8 cellular contexts compared by ENCODE assay signal in genomic region chr19:47600246-47601179, GRCh38. TPM values are rescaled to one million over a fixed set of nuclear protein-coding genes. Genes with fewer than 3 reads are reported as not detected.
DNase-seq lines count a peak whose midpoint lies in the region; ATAC-seq, FAIRE-seq and TF ChIP-seq lines count a peak whose summit lies in the region.

No MANE protein-coding gene starts in this region.

- H3K79me1 ChIP-seq in trophoblast cell (ENCODE audit: low read length): peaks cover 7% of the 10 kb centered on the region

- no peak overlapping the region for H2AK5ac ChIP-seq in trophoblast cell (ENCODE audit: low read length)

- H3K27me3 ChIP-seq in adipocyte (replicated peaks; ENCODE audit: control insufficient read depth, insufficient read depth, low read length) (no peaks in the 10 kb centered on the region), trophoblast cell (ENCODE audit: insufficient read depth, low read length) (no peaks in the 10 kb centered on the region), transverse colon (no peaks in the 10 kb centered on the region)

- H3K36me3 ChIP-seq in adipocyte (ENCODE audit: control insufficient read depth, insufficient read depth, low read length, severe bottlenecking): no peaks in the 10 kb centered on the region
- H3K36me3 ChIP-seq in trophoblast cell (ENCODE audit: control insufficient read depth in 1 of 2, insufficient read depth in 2 of 2, low read length in 2 of 2): no peaks in the 10 kb centered on the region
- H3K36me3 ChIP-seq in transverse colon: no peaks in the 10 kb centered on the region

- H4K91ac ChIP-seq in trophoblast cell (ENCODE audit: low read depth, low read length): peak overlapping the region; percentile 67

- peak overlapping the region; percentile 94 for H3K9ac ChIP-seq in adipocyte (ENCODE audit: low read length)
- peak overlapping the region; percentile 85 for H3K9ac ChIP-seq in trophoblast cell (ENCODE audit: low read length)

- intact Hi-C loops in cardiac septum (cut with DNase I): loop anchor here (1.0 kb wide), 2 partner anchors 8 to 85 kb away; partner anchors contain the start of gene NAPA
- intact Hi-C loops in transverse colon (cut with DNase I; ENCODE audit: low total_unique reads): no loop called here

- TF ChIP-seq POLR2A in GM12891 (IDR thresholded peaks at IDR 0.05; ENCODE audit: low read depth, low read length): peak; percentile 78
- TF ChIP-seq POLR2A in transverse colon (IDR thresholded peaks at IDR 0.05): peak; percentile 92

- peak overlapping the region; percentile 20 for H3K18ac ChIP-seq in trophoblast cell (ENCODE audit: low read length)

- H2BK12ac ChIP-seq in trophoblast cell (ENCODE audit: low read length): no peak overlapping the region

- DNase-seq in GM12891 (ENCODE audit: insufficient read length, low spot score) (peak; percentile 99), NCI-H1417 treated with DMSO at 0.1 percent for 48 hours (lab: John Stamatoyannopoulos, UW) (peak; percentile 76), SW 1271 (lab: John Stamatoyannopoulos, UW) (peak; percentile 90 to 95), adipocyte (ENCODE audit: low read depth) (peak; percentile 100), cardiac septum (ENCODE audit: low spot score) (peak; percentile 100), trophoblast cell (peak; percentile 99 to 100), transverse colon (peak; percentile 100)

- peak overlapping the region; percentile 63 for H3K27ac ChIP-seq in trophoblast cell (ENCODE audit: low read depth, low read length)
- H3K27ac ChIP-seq in transverse colon: peak overlapping the region; percentile 89 to 96 (median 94)

- in situ Hi-C loops in transverse colon (cut with MboI; ENCODE audit: low pct_ligation_motif_present in 1 of 4, low pct_unique_long_range_greater_than_20kb in 1 of 4, low sequenced_read_pairs in 3 of 4): loop anchor here in 1 of 4 donors (10.0 kb wide), 1 partner anchor 86 kb away; the partner anchor contains the start of gene NAPA

- peak; percentile 95 for ATAC-seq in HG02798 (IDR thresholded peaks at IDR 0.05; ENCODE audit: poor library complexity, unreplicated experiment)

- no peak overlapping the region for H3K23ac ChIP-seq in trophoblast cell (ENCODE audit: low read length)

- H3K4me3 ChIP-seq in adipocyte (ENCODE audit: low read length) (peak overlapping the region; percentile 91), trophoblast cell (ENCODE audit: low read depth, low read length) (peak overlapping the region; percentile 73), transverse colon (peak overlapping the region; percentile 28 to 78 (median 40))

- H3K14ac ChIP-seq in trophoblast cell (ENCODE audit: low read length): peak overlapping the region; percentile 14

- no peak overlapping the region for H3K4ac ChIP-seq in trophoblast cell (ENCODE audit: low read depth, low read length)

- peak overlapping the region; percentile 43 for H2AFZ ChIP-seq in trophoblast cell (ENCODE audit: insufficient read depth, low read length, poor library complexity)

- H3K4me1 ChIP-seq in adipocyte (ENCODE audit: control insufficient read depth, insufficient read depth, low read length): peaks cover 17% of the 10 kb centered on the region
- H3K4me1 ChIP-seq in trophoblast cell (ENCODE audit: control insufficient read depth in 1 of 2, insufficient read depth in 2 of 2, low read length in 2 of 2): peaks cover 4 to 10% of the 10 kb centered on the region in 2 experiments
- H3K4me1 ChIP-seq in transverse colon: peaks cover 5 to 33% (median 20%) of the 10 kb centered on the region in 4 donors

- no peaks in the 10 kb centered on the region for H3K79me2 ChIP-seq in trophoblast cell (ENCODE audit: control insufficient read depth, insufficient read depth, low read length, poor library complexity)

- FAIRE-seq in GM12891 (lab: Jason Lieb, UNC): peak; percentile 97

- peak overlapping the region; percentile 76 for H3K4me2 ChIP-seq in trophoblast cell (ENCODE audit: low read length)

- WGBS in trophoblast cell (ENCODE audit: extremely low coverage, insufficient coverage, insufficient read length): no CpG with 5 or more reads among the region's 77 CpGs
- WGBS in transverse colon (ENCODE audit: low coverage in 1 of 2), 2 donors: 0 to 5% methylated on average over 3 to 64 of the region's 77 CpGs

- no peaks in the 10 kb centered on the region for H3K9me3 ChIP-seq in adipocyte (ENCODE audit: control insufficient read depth, low read length)
- H3K9me3 ChIP-seq in trophoblast cell (ENCODE audit: insufficient read depth, low read depth, low read length): no peaks in the 10 kb centered on the region
- H3K9me3 ChIP-seq in transverse colon: no peaks in the 10 kb centered on the region

- TF ChIP-seq CTCF in transverse colon (IDR thresholded peaks at IDR 0.05): peak in 1 of 5 experiments; percentile 9

- peak overlapping the region; percentile 5 for H4K12ac ChIP-seq in trophoblast cell (ENCODE audit: low read depth, low read length)

- peak overlapping the region; percentile 85 for H4K8ac ChIP-seq in trophoblast cell (ENCODE audit: low read depth, low read length)

- peak overlapping the region; percentile 14 for H2BK120ac ChIP-seq in trophoblast cell (ENCODE audit: insufficient read depth, low read length, poor library complexity)

- peak overlapping the region; percentile 19 for H2BK5ac ChIP-seq in trophoblast cell (ENCODE audit: low read depth, low read length, poor library complexity)

- no peak for TF ChIP-seq EP300 in transverse colon (IDR thresholded peaks at IDR 0.05; ENCODE audit: low read depth)

TF ChIP-seq in GM12891, 5 proteins besides CTCF, POLR2A, EP300 and RAD21:
- TF ChIP-seq TAF1 (IDR thresholded peaks at IDR 0.05; ENCODE audit: low read depth, low read length) (peak; percentile 73; the same call in 1 of the 2 replicates), POLR2AphosphoS5 (IDR thresholded peaks at IDR 0.05; ENCODE audit: low read depth, low read length) (peak; percentile 63), SPI1 (IDR thresholded peaks at IDR 0.05; ENCODE audit: low read depth, low read length) (no peak), POU2F2 (IDR thresholded peaks at IDR 0.05; ENCODE audit: low read depth, low read length) (0 out of 2 replicates have a peak, but pooled peaks have one; percentile 5)

RNA-seq across cellular contexts. Expression of gene BICRA, which starts 8.4 kb away (rescaled TPM):
- 4.2 TPM for polyA plus RNA-seq in GM12891 (2012; ENCODE audit: low read depth, missing spikeins)
- total RNA-seq in cardiac septum (9.3 TPM), transverse colon (10 to 100 TPM; 11.6 to 30.3 (median 13.2) TPM)
- 16.3 and 17.4 TPM in 2 replicates for polyA plus RNA-seq in trophoblast cell (2013)

RNA-seq across cellular contexts. Expression of gene ZNF541, which starts 27.6 kb away (rescaled TPM):
- 0.06 TPM for polyA plus RNA-seq in GM12891 (2012; ENCODE audit: low read depth, missing spikeins)
- 1.2 TPM for total RNA-seq in cardiac septum
- polyA plus RNA-seq in trophoblast cell (2013): 0.01 and 0.08 TPM in 2 replicates
- total RNA-seq in transverse colon: under 1 TPM in 1 of 4 donors, not detected in 3; 0.16 TPM

Comparison
In these comparisons a context has a peak if more than half of its experiments do, and no peak if none do; other contexts are left out.
1. Peak in every context shown above with its lines: DNase-seq, ATAC-seq, H3K4me3 ChIP-seq and H3K27ac ChIP-seq.
2. H3K4me3 ChIP-seq: peak in every context shown above with its lines; median percentile 91 in adipocyte; 73 in trophoblast cell; 40 in transverse colon.